8 cellular contexts compared by ENCODE assay signal in the genomic region with DNA sequence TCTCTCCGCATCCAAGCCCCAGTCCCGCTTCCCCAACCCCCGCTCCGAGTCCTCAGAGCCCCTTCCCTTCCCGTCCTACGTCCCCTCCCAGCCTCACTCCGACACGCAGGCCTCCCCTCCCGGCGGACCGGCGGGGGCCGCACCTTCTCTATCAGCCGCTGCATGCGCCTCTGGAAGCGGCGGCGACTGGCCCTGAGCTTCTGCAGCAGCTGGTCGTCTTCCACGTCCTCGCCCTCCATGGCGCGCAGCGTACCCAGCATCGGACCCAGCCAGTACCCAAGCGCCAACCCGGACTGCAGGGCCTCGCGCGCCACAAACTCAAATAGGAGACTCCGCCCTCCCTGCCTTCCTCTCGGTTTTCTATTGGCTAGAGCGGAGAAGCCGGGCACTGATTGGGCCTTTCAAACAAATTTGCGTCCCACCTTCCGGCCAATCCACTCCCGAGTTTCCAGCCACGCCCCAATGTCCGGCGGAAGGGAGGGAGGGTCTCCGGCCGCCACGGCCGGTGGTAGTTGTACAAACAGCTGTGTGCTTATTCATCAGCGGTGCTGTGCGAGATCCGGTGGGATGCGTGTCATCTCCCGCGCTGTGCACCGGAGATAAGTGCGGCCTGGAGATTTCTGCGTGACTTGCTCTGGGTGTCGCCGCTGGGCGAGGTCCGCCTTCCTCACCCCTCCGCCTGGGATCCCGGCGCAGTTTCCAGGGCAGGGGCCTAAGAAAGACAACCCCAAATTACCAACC. TPM values are rescaled to one million over a fixed set of nuclear protein-coding genes. Genes with fewer than 3 reads are reported as not detected.
A peak's percentile ranks its signal among the peaks of the same experiment; 100 is the strongest.
DNase-seq lines count a peak whose midpoint lies in the region; ATAC-seq and TF ChIP-seq lines count a peak whose summit lies in the region.

Gene HJURP (minus strand): TSS at position 295 of the 741 bp plus-strand sequence. CDS start 35 bp downstream, at position 260.

- H3K4me3 Mint-ChIP-seq in Calu3 (ENCODE audit: low read depth, unreplicated experiment), result peak within 1 kb of the TSS; percentile 90
- peak within 1 kb of the TSS; percentile 98 for H3K4me3 Mint-ChIP-seq in mesothelial cell of epicardium

- peak; percentile 95 for ATAC-seq in GM21423 (IDR thresholded peaks at IDR 0.05; ENCODE audit: unreplicated experiment)

- peak; percentile 94 for DNase-seq in Calu3
- DNase-seq in NT2/D1 (ENCODE audit: low read depth, low spot score), result peak; percentile 94
- DNase-seq in activated CD8-positive, alpha-beta memory T cell treated with anti-CD3 and anti-CD28 coated beads for 48 hours (ENCODE audit: low read depth in 2 of 3, low spot score in 2 of 3), result peak; percentile 60 to 87 (median 71)
- peak; percentile 83 to 89 for DNase-seq in mesothelial cell of epicardium (ENCODE audit: low spot score in 2 of 2, unreplicated experiment in 2 of 2)
- peak; percentile 63 to 76 for DNase-seq in stimulated activated CD8-positive, alpha-beta memory T cell treated with anti-CD3 and anti-CD28 coated beads, Interleukin-15, amount 100 ng/mL, for 4 hours (ENCODE audit: low read depth in 2 of 2)

- peak within 1 kb of the TSS; percentile 91 for H3K9ac ChIP-seq in HUES48 (ENCODE audit: low read depth, low read length)
- peak within 1 kb of the TSS; percentile 96 for H3K9ac ChIP-seq in NT2/D1 (ENCODE audit: insufficient read length, low read depth)

- H3K27me3 Mint-ChIP-seq in Calu3 (ENCODE audit: unreplicated experiment) (no peaks in the 10 kb centered on the region), mesothelial cell of epicardium (ENCODE audit: low read depth) (no peaks in the 10 kb centered on the region)

- intact Hi-C loops in Calu3 (cut with micrococcal nuclease; ENCODE audit: unreplicated experiment), result loop anchor here (1.0 to 10.0 kb wide), 3 partner anchors 61 to 240 kb away; no protein-coding TSS in a partner anchor

- H3K27me3 ChIP-seq in HUES48 (ENCODE audit: control insufficient read depth, insufficient read depth, low read length), result no peaks in the 10 kb centered on the region
- no peaks in the 10 kb centered on the region for H3K27me3 ChIP-seq in NT2/D1 (ENCODE audit: insufficient read depth, insufficient read length)

- H3K4me1 ChIP-seq in HUES48 (ENCODE audit: control insufficient read depth, insufficient read depth, low read length) (peaks cover 18% of the 10 kb centered on the region), NT2/D1 (ENCODE audit: insufficient read depth, insufficient read length) (no peaks in the 10 kb centered on the region)

- H3K27ac Mint-ChIP-seq in Calu3 (ENCODE audit: unreplicated experiment), result peak within 1 kb of the TSS; percentile 88
- peak within 1 kb of the TSS; percentile 96 for H3K27ac Mint-ChIP-seq in mesothelial cell of epicardium

- H3K36me3 ChIP-seq in HUES48 (ENCODE audit: control insufficient read depth, insufficient read depth, low read length) (peaks cover 39% of the 10 kb centered on the region), NT2/D1 (ENCODE audit: insufficient read depth, insufficient read length, low read length) (peaks cover 43% of the 10 kb centered on the region)

- H3K9me3 ChIP-seq in HUES48 (ENCODE audit: control insufficient read depth, insufficient read depth, low read length) (no peaks in the 10 kb centered on the region), NT2/D1 (ENCODE audit: insufficient read depth, low read length) (no peaks in the 10 kb centered on the region)

- peaks cover 50% of the 10 kb centered on the region for H3K36me3 Mint-ChIP-seq in Calu3 (ENCODE audit: insufficient read depth, unreplicated experiment)
- H3K36me3 Mint-ChIP-seq in mesothelial cell of epicardium, result peaks cover 3% of the 10 kb centered on the region

- in situ Hi-C loops in endometrial microvascular endothelial cells (cut with HindIII; ENCODE audit: inconsistent ontology term, low pct_unique_long_range_greater_than_20kb, low sequenced_read_pairs), result no loop called here

- no TSS peak for BruUV-seq in Calu3 (replicated peaks; lab: Mats Ljungman, UMichigan)

- CTCF ChIA-PET in Calu3 (lab: Charles Lee), result interaction anchor here (0.8 kb wide), 1 partner anchor 120 kb away, joined by 4 read pairs; no protein-coding TSS in a partner anchor

- no peaks in the 10 kb centered on the region for H3K9me3 Mint-ChIP-seq in Calu3 (ENCODE audit: low read depth, unreplicated experiment)
- no peaks in the 10 kb centered on the region for H3K9me3 Mint-ChIP-seq in mesothelial cell of epicardium

- peak within 1 kb of the TSS; percentile 76 for H3K27ac ChIP-seq in HUES48 (ENCODE audit: low read depth, low read length)

- no peak for TF ChIP-seq CTCF in Calu3 (IDR thresholded peaks at IDR 0.05; ENCODE audit: unreplicated experiment)
- no peak for TF ChIP-seq CTCF in mesothelial cell of epicardium (IDR thresholded peaks at IDR 0.05; ENCODE audit: unreplicated experiment)

- peaks cover 27% of the 10 kb centered on the region for H3K4me1 Mint-ChIP-seq in Calu3 (ENCODE audit: low read depth, unreplicated experiment)
- peaks cover 29% of the 10 kb centered on the region for H3K4me1 Mint-ChIP-seq in mesothelial cell of epicardium

- H3K4me3 ChIP-seq in HUES48 (ENCODE audit: low read depth, low read length) (peak within 1 kb of the TSS; percentile 99), NT2/D1 (ENCODE audit: insufficient read length, low read depth) (peak within 1 kb of the TSS; percentile 93)

RNA-seq across cellular contexts. Expression of gene HJURP, which starts in this region (rescaled TPM):
- 58.5 and 71.0 TPM in 2 replicates for total RNA-seq in Calu3 (2022)
- total RNA-seq in endometrial microvascular endothelial cells (ENCODE audit: inconsistent ontology term), result 69.5 TPM
- 13.5 to 19.4 TPM (median 17.6 TPM) in 3 replicates for total RNA-seq in mesothelial cell of epicardium

Comparison
In these comparisons a context has a peak if more than half of its experiments do, and no peak if none do; other contexts are left out.
1. Peak in every context shown above with its lines: DNase-seq, ATAC-seq, H3K4me3 ChIP-seq and H3K27ac ChIP-seq.